ENCODE assay signal across 9 cellular contexts in the genomic region with DNA sequence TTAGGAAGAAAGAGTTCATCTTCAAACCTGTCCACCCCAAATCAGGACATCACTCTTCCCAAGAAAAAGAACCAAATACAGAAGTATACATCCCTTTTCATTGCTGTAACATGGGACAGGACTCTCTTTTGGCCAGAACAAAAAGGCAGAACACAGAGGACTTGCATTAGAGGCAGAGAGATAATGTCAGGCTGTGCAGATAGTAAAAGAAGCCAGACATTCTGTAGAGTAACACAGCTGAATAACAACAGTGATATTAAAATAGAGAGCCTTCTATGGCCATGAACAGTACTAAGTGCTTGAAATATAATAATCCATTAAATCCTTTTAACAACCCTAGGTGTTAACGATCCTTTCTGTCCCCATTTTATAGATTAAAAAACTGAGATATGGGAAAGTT.
"Had no signal": no experiment of that assay in that cellular context is flagged by ENCODE, and none has a peak within 500 bp of the region (broad histone marks: within the 10 kb centered on the region; RNA-seq: fewer than 3 reads in every experiment).

No MANE protein-coding gene starts in this region.

- H3K27ac ChIP-seq: GM23248, HL-60 had no signal

- ATAC-seq: HCT116, HepG2 had no signal

- DNase-seq: GM23248, GOT3, H7, HFFc6 had no signal

- H3K9me3 ChIP-seq: HAP-1 had no signal

- H3K36me3 Mint-ChIP-seq: IgD-negative memory B cell had no signal

- H3K27ac Mint-ChIP-seq: HFFc6 had no signal

- H3K4me3 Mint-ChIP-seq: HFFc6, IgD-negative memory B cell had no signal

- H3K4me3 ChIP-seq: GM23248, HAP-1 had no signal

- H3K4me1 Mint-ChIP-seq: IgD-negative memory B cell had no signal

- H3K27me3 Mint-ChIP-seq: IgD-negative memory B cell had no signal

- H3K36me3 ChIP-seq: HAP-1 had no signal
